14 cellular contexts compared by ENCODE assay signal in genomic region chr1:2534775-2535387, GRCh38. TPM values are rescaled to one million over a fixed set of nuclear protein-coding genes. Genes with fewer than 3 reads are reported as not detected.
DNase-seq lines count a peak whose midpoint lies in the region; ATAC-seq and TF ChIP-seq lines count a peak whose summit lies in the region.
"Had no signal": no experiment of that assay in that cellular context is flagged by ENCODE, and none has a peak within 500 bp of the region (broad histone marks: within the 10 kb centered on the region; RNA-seq: fewer than 3 reads in every experiment).

No MANE protein-coding gene starts in this region.

- no peak overlapping the region for H2BK5ac ChIP-seq in H9 (ENCODE audit: insufficient read length, low read length)

- H3K4me3 ChIP-seq in left lung, result no peak overlapping the region

- H3K27ac Mint-ChIP-seq in H9, result no peak overlapping the region
- H3K27ac Mint-ChIP-seq: IgD-negative memory B cell had no signal

- WGBS in H9 (ENCODE audit: extremely low coverage, insufficient read length, low lambda C conversion rate), result no CpG with 5 or more reads among the region's 11 CpGs

- peaks cover 3% of the 10 kb centered on the region for H4K20me1 ChIP-seq in H9 (ENCODE audit: control insufficient read depth, insufficient read depth, insufficient read length)

- no peaks in the 10 kb centered on the region for H3K9me3 ChIP-seq in left lung
- no peaks in the 10 kb centered on the region for H3K9me3 ChIP-seq in H9 (ENCODE audit: control insufficient read depth, low read depth, low read length)

- H3K27me3 Mint-ChIP-seq in H9 (ENCODE audit: low read depth), result peaks cover 97% of the 10 kb centered on the region

- TF ChIP-seq CTCF in left lung (IDR thresholded peaks at IDR 0.05) (no peak), H9 (conservative IDR thresholded peaks at IDR 0.05) (no peak)

- H2BK120ac ChIP-seq in H9 (ENCODE audit: low read depth, low read length, poor library complexity, severe bottlenecking), result no peak overlapping the region

- no peak overlapping the region for H4K8ac ChIP-seq in H9 (replicated peaks; ENCODE audit: insufficient read length, low read depth, low read length)

- H3K56ac ChIP-seq in H9 (ENCODE audit: insufficient read length, low read depth, low read length), result no peak overlapping the region

- H4K5ac ChIP-seq in H9 (ENCODE audit: insufficient read length, low read depth, low read length), result no peak overlapping the region

- no peak overlapping the region for H2BK20ac ChIP-seq in H9 (ENCODE audit: low read depth, low read length, poor library complexity, severe bottlenecking)

- intact Hi-C loops in left lung (cut with DNase I), result no loop called here

- H3K79me2 ChIP-seq in H9 (ENCODE audit: insufficient read depth, low read length), result no peaks in the 10 kb centered on the region

- no peak overlapping the region for H3K4me2 ChIP-seq in H9 (ENCODE audit: insufficient read depth, insufficient read length, low read length)

- peaks cover 7 to 22% of the 10 kb centered on the region in 2 donors for H3K4me1 ChIP-seq in left lung
- H3K4me1 ChIP-seq in H9 (ENCODE audit: insufficient read depth, low read length), result no peaks in the 10 kb centered on the region

- H3T11ph ChIP-seq in H9 (ENCODE audit: low read length), result no peak overlapping the region

- H2AK5ac ChIP-seq in H9 (ENCODE audit: insufficient read length, low read length), result no peak overlapping the region

- H3K23ac ChIP-seq in H9 (ENCODE audit: insufficient read length, low read depth, low read length), result no peak overlapping the region

- H3K27ac ChIP-seq in left lung, result peak overlapping the region in 1 of 2 donors; percentile 28
- no peak overlapping the region for H3K27ac ChIP-seq in H9 (ENCODE audit: insufficient read length, low read depth, low read length)

- H3K14ac ChIP-seq in H9 (ENCODE audit: insufficient read depth, low read length), result no peak overlapping the region

- no peaks in the 10 kb centered on the region for H3K79me1 ChIP-seq in H9 (ENCODE audit: insufficient read depth, low read depth, low read length, poor library complexity, severe bottlenecking)

- H2BK12ac ChIP-seq in H9 (ENCODE audit: insufficient read length, low read depth, low read length), result no peak overlapping the region

- peaks cover 10 to 22% of the 10 kb centered on the region in 2 experiments for H3K4me1 Mint-ChIP-seq in H9

- peak overlapping the region in 1 of 2 experiments; percentile 41; a peak in 2 of 5 replicates for H3K4me3 Mint-ChIP-seq in H9
- H3K4me3 Mint-ChIP-seq: central memory CD8-positive, alpha-beta T cell had no signal

- H4K91ac ChIP-seq in H9 (ENCODE audit: insufficient read length, low read depth, low read length), result no peak overlapping the region

- DNase-seq in COLO668 (lab: John Stamatoyannopoulos, UW; ENCODE audit: unreplicated experiment) (peak; percentile 98), M059J (ENCODE audit: low read depth) (peak; percentile 74), amniotic epithelial cell (ENCODE audit: low read depth) (peak; percentile 83), left lung (peak in 1 of 2 donors; percentile 82), H9 (no peak)
- no peak for DNase-seq in stimulated activated naive CD8-positive, alpha-beta T cell treated with anti-CD3 and anti-CD28 coated beads, Interleukin-15, Interleukin-2, amounts not matched to agents 100 U/mL and 50 U/mL, for 24 hours
- DNase-seq: CD4-positive, CD25-positive, alpha-beta regulatory T cell; hypothalamus; SHP77 treated with DMSO at 0.1 percent for 48 hours had no signal

- no peaks in the 10 kb centered on the region for H3K36me3 Mint-ChIP-seq in H9 (ENCODE audit: insufficient read depth in 1 of 3, low read depth in 3 of 3)
- H3K36me3 Mint-ChIP-seq: CD4-positive, CD25-positive, alpha-beta regulatory T cell; IgD-negative memory B cell had no signal

- no peak overlapping the region for H3K18ac ChIP-seq in H9 (ENCODE audit: insufficient read length, low read depth, low read length)

- no peak overlapping the region for H3K9ac ChIP-seq in H9 (ENCODE audit: extremely low read depth, insufficient read length, low read length)

- no peaks in the 10 kb centered on the region for H3K36me3 ChIP-seq in left lung

- peaks cover 21 to 82% of the 10 kb centered on the region in 2 donors for H3K27me3 ChIP-seq in left lung
- peaks cover 20% of the 10 kb centered on the region; the same call in 1 of the 2 replicates for H3K27me3 ChIP-seq in H9 (ENCODE audit: insufficient read depth, low read length)

- peaks cover 0 to 3% of the 10 kb centered on the region in 2 experiments; a peak in 2 of 5 replicates for H3K9me3 Mint-ChIP-seq in H9
- H3K9me3 Mint-ChIP-seq: CD4-positive, CD25-positive, alpha-beta regulatory T cell; central memory CD8-positive, alpha-beta T cell; IgD-negative memory B cell had no signal

- H3K23me2 ChIP-seq in H9 (ENCODE audit: insufficient read length, low read depth, low read length, poor library complexity, severe bottlenecking), result no peaks in the 10 kb centered on the region

- H3K4ac ChIP-seq in H9 (ENCODE audit: low read depth, low read length), result no peak overlapping the region

- no peak overlapping the region for H2BK15ac ChIP-seq in H9 (ENCODE audit: low read depth, low read length)

- ATAC-seq in left lung, result peak; percentile 79
- ATAC-seq in HG03097 (IDR thresholded peaks at IDR 0.05; ENCODE audit: low FRiP score, unreplicated experiment), result no peak
- ATAC-seq in HG02884 (IDR thresholded peaks at IDR 0.05; ENCODE audit: unreplicated experiment), result no peak
- ATAC-seq in stimulated activated naive CD8-positive, alpha-beta T cell treated with anti-CD3 and anti-CD28 coated beads, Interleukin-15, Interleukin-2, amounts not matched to agents 100 U/mL and 50 U/mL, for 24 hours, result no peak

- no peak overlapping the region for H2AFZ ChIP-seq in H9 (ENCODE audit: low read length)

RNA-seq across cellular contexts. Expression of gene HES5, which starts 4.8 kb away (rescaled TPM):
- total RNA-seq in M059J (2014; rRNA removed; shearing (Covaris generic)), result 1.6 TPM in 1 of 2 replicates, not detected in the other
- 1 to 10 TPM in 1 of 2 donors, under 1 TPM in 1; 0.89 to 1.2 TPM for total RNA-seq in left lung
- not detected in 2 replicates for total RNA-seq in H9 (2021)
- total RNA-seq: CD4-positive, CD25-positive, alpha-beta regulatory T cell; osteocyte had no signal

RNA-seq across cellular contexts. Expression of gene PANK4, which starts 8.5 kb away (rescaled TPM):
- 9.0 and 18.0 TPM in 2 replicates for total RNA-seq in M059J (2014; rRNA removed; shearing (Covaris generic))
- total RNA-seq in left lung (10 to 100 TPM; 29.2 to 29.9 TPM), H9 (2021) (32.2 and 34.8 TPM in 2 replicates)

RNA-seq across cellular contexts. Expression of gene TNFRSF14, which starts 21.3 kb away (rescaled TPM):
- 4.6 and 13.9 TPM in 2 replicates for total RNA-seq in M059J (2014; rRNA removed; shearing (Covaris generic))
- 100 to 1,000 TPM in 1 of 2 donors, 10 to 100 TPM in 1; 90.8 to 109 TPM for total RNA-seq in left lung
- 0.29 and 0.57 TPM in 2 replicates for total RNA-seq in H9 (2021)

RNA-seq across cellular contexts. Expression of gene PRXL2B, which starts 51.7 kb away (rescaled TPM):
- total RNA-seq in M059J (2014; rRNA removed; shearing (Covaris generic)), result 12.9 and 17.2 TPM in 2 replicates
- total RNA-seq in left lung, result 10 to 100 TPM; 33.2 to 43.4 TPM
- total RNA-seq in H9 (2021), result 40.7 and 49.6 TPM in 2 replicates

RNA-seq across cellular contexts. Expression of gene PLCH2, which starts 58.8 kb away (rescaled TPM):
- not detected in 2 replicates for total RNA-seq in M059J (2014; rRNA removed; shearing (Covaris generic))
- total RNA-seq in left lung (1 to 10 TPM in 1 of 2 donors, under 1 TPM in 1; 0.67 to 1.3 TPM), H9 (2021) (0.09 and 0.18 TPM in 2 replicates)

Comparison
In these comparisons a context has a peak if more than half of its experiments do, and no peak if none do; other contexts are left out.
1. DNase-seq: peak in COLO668 (single experiment), M059J (single experiment) and amniotic epithelial cell (single experiment); none in H9 (single experiment) and stimulated activated naive CD8-positive, alpha-beta T cell treated with anti-CD3 and anti-CD28 coated beads, Interleukin-15, Interleukin-2, amounts not matched to agents 100 U/mL and 50 U/mL, for 24 hours (single experiment).